Comparison of ENCODE assay signal across 8 cellular contexts in genomic region chr14:104792945-104793702, GRCh38. TPM values are rescaled to one million over a fixed set of nuclear protein-coding genes. Genes with fewer than 3 reads are reported as not detected.
A peak's percentile ranks its signal among the peaks of the same experiment; 100 is the strongest.
DNase-seq lines count a peak whose midpoint lies in the region; ATAC-seq and TF ChIP-seq lines count a peak whose summit lies in the region.

No MANE protein-coding gene starts in this region.

- BruUV-seq in Calu3 (replicated peaks; lab: Mats Ljungman, UMichigan) (no TSS peak), PC-3 (replicated peaks; lab: Mats Ljungman, UMichigan) (no TSS peak)

- H3K4me1 ChIP-seq in PC-3 (ENCODE audit: insufficient read depth, low read length) (peaks cover 17% of the 10 kb centered on the region), endocrine pancreas (ENCODE audit: control insufficient read depth, insufficient read depth, low read length) (no peaks in the 10 kb centered on the region), prostate gland (replicated peaks) (peaks cover 52% of the 10 kb centered on the region)

- DNase-seq in Calu3 = no peak
- no peak for DNase-seq in PC-3
- DNase-seq in prostate gland (ENCODE audit: low spot score) = no peak
- DNase-seq in HPDE6-E6E7 (ENCODE audit: extremely low spot score) = no peak
- DNase-seq in NCI-H524 treated with DMSO at 0.1 percent for 48 hours (lab: John Stamatoyannopoulos, UW) = no peak

- peak overlapping the region; percentile 81 for H3K4me3 Mint-ChIP-seq in Calu3 (ENCODE audit: low read depth, unreplicated experiment)

- no peak for ATAC-seq in PC-3
- ATAC-seq in HG03139 (IDR thresholded peaks at IDR 0.05; ENCODE audit: unreplicated experiment) = no peak
- no peak for ATAC-seq in GM21390 (IDR thresholded peaks at IDR 0.05; ENCODE audit: unreplicated experiment)

- CTCF ChIA-PET in Calu3 (lab: Charles Lee) = interaction anchor here (1.8 kb wide), 1 partner anchor 25 kb away, joined by 6 read pairs; no protein-coding TSS in a partner anchor
- CTCF ChIA-PET in PC-3 (lab: Charles Lee) = no interaction called here

- peaks cover 27% of the 10 kb centered on the region for H4K20me1 ChIP-seq in PC-3 (ENCODE audit: low read length)

- peak overlapping the region; percentile 95 for H3K4me2 ChIP-seq in PC-3 (ENCODE audit: low read length)

- H3K27me3 Mint-ChIP-seq in Calu3 (ENCODE audit: unreplicated experiment) = no peaks in the 10 kb centered on the region

- no peaks in the 10 kb centered on the region for H3F3A ChIP-seq in PC-3 (ENCODE audit: low read length, unreplicated experiment)

- no peaks in the 10 kb centered on the region for H3K9me2 ChIP-seq in PC-3 (replicated peaks; ENCODE audit: low read length)

- POLR2A ChIA-PET in PC-3 (lab: Charles Lee; ENCODE audit: unreplicated experiment) = no interaction called here

- no peaks in the 10 kb centered on the region for H3K9me3 Mint-ChIP-seq in Calu3 (ENCODE audit: low read depth, unreplicated experiment)

- no peak overlapping the region for H3K27ac ChIP-seq in PC-3 (ENCODE audit: low read length)
- peak overlapping the region; percentile 57 to 87 for H3K27ac ChIP-seq in prostate gland

- peaks cover 4% of the 10 kb centered on the region; the same call in 1 of the 2 replicates for H3K36me3 ChIP-seq in PC-3 (ENCODE audit: low read depth, low read length)
- H3K36me3 ChIP-seq in endocrine pancreas (ENCODE audit: control insufficient read depth, insufficient read depth, low read length) = no peaks in the 10 kb centered on the region
- no peaks in the 10 kb centered on the region for H3K36me3 ChIP-seq in prostate gland

- H3K27me3 ChIP-seq in PC-3 (ENCODE audit: low read length) = no peaks in the 10 kb centered on the region
- no peaks in the 10 kb centered on the region for H3K27me3 ChIP-seq in endocrine pancreas (ENCODE audit: control insufficient read depth, insufficient read depth, low read length)
- no peaks in the 10 kb centered on the region for H3K27me3 ChIP-seq in prostate gland (replicated peaks; ENCODE audit: insufficient read depth)

- peaks cover 30% of the 10 kb centered on the region for H3K36me3 Mint-ChIP-seq in Calu3 (ENCODE audit: insufficient read depth, unreplicated experiment)

- H3K4me3 ChIP-seq in PC-3 (ENCODE audit: low read length) = peak overlapping the region; percentile 77; the same call in 1 of the 2 replicates
- H3K4me3 ChIP-seq in endocrine pancreas (ENCODE audit: control insufficient read depth, insufficient read depth, low read length) = no peak overlapping the region
- H3K4me3 ChIP-seq in prostate gland = peak overlapping the region in 1 of 2 donors; percentile 86

- H3K4me1 Mint-ChIP-seq in Calu3 (ENCODE audit: low read depth, unreplicated experiment) = peaks cover 23% of the 10 kb centered on the region

- H3K9ac ChIP-seq in PC-3 (ENCODE audit: low read length) (no peak overlapping the region), endocrine pancreas (ENCODE audit: control insufficient read depth, insufficient read depth, low read length) (peak overlapping the region; percentile 19)

- TF ChIP-seq POLR2A in prostate gland (IDR thresholded peaks at IDR 0.05) = no peak

- H3K9me3 ChIP-seq in PC-3 (ENCODE audit: low read length) (no peaks in the 10 kb centered on the region), endocrine pancreas (ENCODE audit: control insufficient read depth, low read length) (no peaks in the 10 kb centered on the region), prostate gland (no peaks in the 10 kb centered on the region)

- no peak overlapping the region for H2AFZ ChIP-seq in PC-3 (ENCODE audit: low read length)

- H3K27ac Mint-ChIP-seq in Calu3 (ENCODE audit: unreplicated experiment) = peak overlapping the region; percentile 35

- peaks cover 64% of the 10 kb centered on the region for H3K79me2 ChIP-seq in PC-3 (ENCODE audit: low read length)

- intact Hi-C loops in Calu3 (cut with micrococcal nuclease; ENCODE audit: unreplicated experiment) = no loop called here
- intact Hi-C loops in PC-3 (cut with micrococcal nuclease) = no loop called here
- intact Hi-C loops in prostate gland (cut with DNase I) = no loop called here

- 78% methylated on average over 16 of the region's 16 CpGs for WGBS in prostate gland

- no peak for TF ChIP-seq CTCF in Calu3 (IDR thresholded peaks at IDR 0.05; ENCODE audit: unreplicated experiment)
- peak; percentile 46; the same call in 1 of the 2 replicates for TF ChIP-seq CTCF in PC-3 (conservative IDR thresholded peaks at IDR 0.05; ENCODE audit: low read depth, low read length)
- TF ChIP-seq CTCF in prostate gland (IDR thresholded peaks at IDR 0.05) = no peak

RNA-seq across cellular contexts. Expression of gene AKT1, which starts 2.4 kb away (rescaled TPM):
- total RNA-seq in Calu3 (2022) = 118 and 120 TPM in 2 replicates
- total RNA-seq in PC-3 (2014; rRNA removed) = 196 and 212 TPM in 2 replicates
- total RNA-seq in prostate gland = 100 to 1,000 TPM; 154 to 200 TPM

RNA-seq across cellular contexts. Expression of gene ZBTB42, which starts 7.8 kb away (rescaled TPM):
- total RNA-seq in Calu3 (2022) (11.8 and 13.9 TPM in 2 replicates), PC-3 (2014; rRNA removed) (9.2 and 11.3 TPM in 2 replicates), prostate gland (10 to 100 TPM; 28.4 to 40.9 TPM)

RNA-seq across cellular contexts. Expression of gene SIVA1, which starts 40.2 kb away (rescaled TPM):
- total RNA-seq in Calu3 (2022) (72.3 and 73.3 TPM in 2 replicates), PC-3 (2014; rRNA removed) (375 and 519 TPM in 2 replicates), prostate gland (100 to 1,000 TPM; 249 to 514 TPM)
